1 cellular context compared by ENCODE assay signal in the genomic region with DNA sequence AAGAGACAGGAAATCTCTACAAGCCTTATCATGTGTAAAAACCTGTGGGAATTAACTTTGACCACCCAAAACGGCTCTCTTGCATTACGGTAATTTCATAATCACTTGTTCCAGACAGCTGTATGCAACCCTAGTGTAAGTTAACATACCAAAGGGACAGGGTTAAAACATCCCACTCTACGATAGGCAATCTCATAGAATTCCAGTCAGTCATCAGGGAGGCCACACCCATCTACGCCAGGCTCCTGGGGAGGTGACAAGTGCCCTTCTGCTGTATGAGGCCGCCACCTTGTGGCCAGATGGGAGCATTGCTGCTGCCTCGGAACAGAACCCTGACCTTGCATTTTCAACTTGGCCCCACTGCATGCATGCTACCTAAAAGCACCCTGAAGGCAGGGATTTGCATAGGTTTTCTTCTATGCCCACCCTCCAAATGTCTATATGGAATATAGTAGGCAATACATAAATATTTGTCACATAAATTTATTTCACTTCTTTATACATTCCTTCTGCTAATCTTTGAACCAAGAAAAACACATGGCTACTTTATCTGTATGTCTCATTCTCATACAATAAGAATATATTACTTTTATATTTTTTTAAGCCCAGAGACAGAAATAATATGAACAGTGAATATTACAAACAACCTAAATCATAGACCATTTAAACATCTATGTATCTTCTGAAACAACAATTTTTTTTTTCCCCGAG.
TF ChIP-seq lines count a peak whose summit lies in the region.

No MANE protein-coding gene starts in this region.

TF ChIP-seq in HepG2, 621 proteins besides CTCF, POLR2A, EP300 and RAD21 (continued from another document):
- peak; percentile 26; the same call in 1 of the 2 replicates for TF ChIP-seq NCOR1 (IDR thresholded peaks at IDR 0.05; ENCODE audit: borderline replicate concordance, low read length)
- no peak for TF ChIP-seq ATRX (CRISPR knock-in tag; IDR thresholded peaks at IDR 0.05; ENCODE audit: borderline replicate concordance)
- TF ChIP-seq, protein P1, sequence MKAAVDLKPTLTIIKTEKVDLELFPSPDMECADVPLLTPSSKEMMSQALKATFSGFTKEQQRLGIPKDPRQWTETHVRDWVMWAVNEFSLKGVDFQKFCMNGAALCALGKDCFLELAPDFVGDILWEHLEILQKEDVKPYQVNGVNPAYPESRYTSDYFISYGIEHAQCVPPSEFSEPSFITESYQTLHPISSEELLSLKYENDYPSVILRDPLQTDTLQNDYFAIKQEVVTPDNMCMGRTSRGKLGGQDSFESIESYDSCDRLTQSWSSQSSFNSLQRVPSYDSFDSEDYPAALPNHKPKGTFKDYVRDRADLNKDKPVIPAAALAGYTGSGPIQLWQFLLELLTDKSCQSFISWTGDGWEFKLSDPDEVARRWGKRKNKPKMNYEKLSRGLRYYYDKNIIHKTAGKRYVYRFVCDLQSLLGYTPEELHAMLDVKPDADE (CRISPR knock-in tag; IDR thresholded peaks at IDR 0.05): no peak
- TF ChIP-seq FIP1L1 (IDR thresholded peaks at IDR 0.05; ENCODE audit: borderline replicate concordance, insufficient read depth, low read depth, low read length): no peak
- TF ChIP-seq, protein P2, sequence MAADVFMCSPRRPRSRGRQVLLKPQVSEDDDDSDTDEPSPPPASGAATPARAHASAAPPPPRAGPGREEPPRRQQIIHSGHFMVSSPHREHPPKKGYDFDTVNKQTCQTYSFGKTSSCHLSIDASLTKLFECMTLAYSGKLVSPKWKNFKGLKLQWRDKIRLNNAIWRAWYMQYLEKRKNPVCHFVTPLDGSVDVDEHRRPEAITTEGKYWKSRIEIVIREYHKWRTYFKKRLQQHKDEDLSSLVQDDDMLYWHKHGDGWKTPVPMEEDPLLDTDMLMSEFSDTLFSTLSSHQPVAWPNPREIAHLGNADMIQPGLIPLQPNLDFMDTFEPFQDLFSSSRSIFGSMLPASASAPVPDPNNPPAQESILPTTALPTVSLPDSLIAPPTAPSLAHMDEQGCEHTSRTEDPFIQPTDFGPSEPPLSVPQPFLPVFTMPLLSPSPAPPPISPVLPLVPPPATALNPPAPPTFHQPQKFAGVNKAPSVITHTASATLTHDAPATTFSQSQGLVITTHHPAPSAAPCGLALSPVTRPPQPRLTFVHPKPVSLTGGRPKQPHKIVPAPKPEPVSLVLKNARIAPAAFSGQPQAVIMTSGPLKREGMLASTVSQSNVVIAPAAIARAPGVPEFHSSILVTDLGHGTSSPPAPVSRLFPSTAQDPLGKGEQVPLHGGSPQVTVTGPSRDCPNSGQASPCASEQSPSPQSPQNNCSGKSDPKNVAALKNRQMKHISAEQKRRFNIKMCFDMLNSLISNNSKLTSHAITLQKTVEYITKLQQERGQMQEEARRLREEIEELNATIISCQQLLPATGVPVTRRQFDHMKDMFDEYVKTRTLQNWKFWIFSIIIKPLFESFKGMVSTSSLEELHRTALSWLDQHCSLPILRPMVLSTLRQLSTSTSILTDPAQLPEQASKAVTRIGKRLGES (CRISPR knock-in tag; IDR thresholded peaks at IDR 0.05; ENCODE audit: borderline replicate concordance): no peak
- TF ChIP-seq SKI (IDR thresholded peaks at IDR 0.05; ENCODE audit: partially characterized antibody): peak; percentile 60
- TF ChIP-seq SPEN (CRISPR knock-in tag; IDR thresholded peaks at IDR 0.05; ENCODE audit: low read depth): peak; percentile 64; the same call in 1 of the 2 replicates
- TF ChIP-seq ZNF160 (CRISPR knock-in tag; IDR thresholded peaks at IDR 0.05): no peak
- TF ChIP-seq SETDB1 (CRISPR knock-in tag; IDR thresholded peaks at IDR 0.05; ENCODE audit: borderline replicate concordance): no peak
- TF ChIP-seq CEBPG (CRISPR knock-in tag; IDR thresholded peaks at IDR 0.05): peak; percentile 62
- no peak for TF ChIP-seq ZNF879 (CRISPR knock-in tag; IDR thresholded peaks at IDR 0.05)
- TF ChIP-seq GABPA (IDR thresholded peaks at IDR 0.05; ENCODE audit: low read depth, low read length): no peak
- no peak for TF ChIP-seq GABPA (CRISPR knock-in tag; IDR thresholded peaks at IDR 0.05; ENCODE audit: low read depth)
- TF ChIP-seq CEBPB (IDR thresholded peaks at IDR 0.05; ENCODE audit: borderline replicate concordance, low read depth, low read length): peak; percentile 29; the same call in 1 of the 2 replicates
- peak; percentile 81 for TF ChIP-seq GATAD2A (CRISPR knock-in tag; IDR thresholded peaks at IDR 0.05)
- no peak for TF ChIP-seq ZNF619 (CRISPR knock-in tag; IDR thresholded peaks at IDR 0.05)
- TF ChIP-seq, protein P3, sequence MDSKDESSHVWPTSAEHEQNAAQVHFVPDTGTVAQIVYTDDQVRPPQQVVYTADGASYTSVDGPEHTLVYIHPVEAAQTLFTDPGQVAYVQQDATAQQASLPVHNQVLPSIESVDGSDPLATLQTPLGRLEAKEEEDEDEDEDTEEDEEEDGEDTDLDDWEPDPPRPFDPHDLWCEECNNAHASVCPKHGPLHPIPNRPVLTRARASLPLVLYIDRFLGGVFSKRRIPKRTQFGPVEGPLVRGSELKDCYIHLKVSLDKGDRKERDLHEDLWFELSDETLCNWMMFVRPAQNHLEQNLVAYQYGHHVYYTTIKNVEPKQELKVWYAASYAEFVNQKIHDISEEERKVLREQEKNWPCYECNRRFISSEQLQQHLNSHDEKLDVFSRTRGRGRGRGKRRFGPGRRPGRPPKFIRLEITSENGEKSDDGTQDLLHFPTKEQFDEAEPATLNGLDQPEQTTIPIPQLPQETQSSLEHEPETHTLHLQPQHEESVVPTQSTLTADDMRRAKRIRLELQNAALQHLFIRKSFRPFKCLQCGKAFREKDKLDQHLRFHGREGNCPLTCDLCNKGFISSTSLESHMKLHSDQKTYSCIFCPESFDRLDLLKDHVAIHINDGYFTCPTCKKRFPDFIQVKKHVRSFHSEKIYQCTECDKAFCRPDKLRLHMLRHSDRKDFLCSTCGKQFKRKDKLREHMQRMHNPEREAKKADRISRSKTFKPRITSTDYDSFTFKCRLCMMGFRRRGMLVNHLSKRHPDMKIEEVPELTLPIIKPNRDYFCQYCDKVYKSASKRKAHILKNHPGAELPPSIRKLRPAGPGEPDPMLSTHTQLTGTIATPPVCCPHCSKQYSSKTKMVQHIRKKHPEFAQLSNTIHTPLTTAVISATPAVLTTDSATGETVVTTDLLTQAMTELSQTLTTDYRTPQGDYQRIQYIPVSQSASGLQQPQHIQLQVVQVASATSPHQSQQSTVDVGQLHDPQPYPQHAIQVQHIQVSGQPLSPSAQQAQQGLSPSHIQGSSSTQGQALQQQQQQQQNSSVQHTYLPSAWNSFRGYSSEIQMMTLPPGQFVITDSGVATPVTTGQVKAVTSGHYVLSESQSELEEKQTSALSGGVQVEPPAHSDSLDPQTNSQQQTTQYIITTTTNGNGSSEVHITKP (CRISPR knock-in tag; IDR thresholded peaks at IDR 0.05; ENCODE audit: low read depth): peak; percentile 32; the same call in 1 of the 2 replicates
- TF ChIP-seq ZFP62 (CRISPR knock-in tag; IDR thresholded peaks at IDR 0.05): no peak
- peak; percentile 94 for TF ChIP-seq KDM3A (CRISPR knock-in tag; IDR thresholded peaks at IDR 0.05; ENCODE audit: low read depth)
- peak; percentile 65; the same call in 1 of the 2 replicates for TF ChIP-seq SP4 (CRISPR knock-in tag; IDR thresholded peaks at IDR 0.05)
- TF ChIP-seq, protein P4, sequence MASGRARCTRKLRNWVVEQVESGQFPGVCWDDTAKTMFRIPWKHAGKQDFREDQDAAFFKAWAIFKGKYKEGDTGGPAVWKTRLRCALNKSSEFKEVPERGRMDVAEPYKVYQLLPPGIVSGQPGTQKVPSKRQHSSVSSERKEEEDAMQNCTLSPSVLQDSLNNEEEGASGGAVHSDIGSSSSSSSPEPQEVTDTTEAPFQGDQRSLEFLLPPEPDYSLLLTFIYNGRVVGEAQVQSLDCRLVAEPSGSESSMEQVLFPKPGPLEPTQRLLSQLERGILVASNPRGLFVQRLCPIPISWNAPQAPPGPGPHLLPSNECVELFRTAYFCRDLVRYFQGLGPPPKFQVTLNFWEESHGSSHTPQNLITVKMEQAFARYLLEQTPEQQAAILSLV (CRISPR knock-in tag; IDR thresholded peaks at IDR 0.05; ENCODE audit: borderline replicate concordance): no peak
- TF ChIP-seq ZNF724P (CRISPR knock-in tag; IDR thresholded peaks at IDR 0.05; ENCODE audit: borderline replicate concordance): no peak
- no peak for TF ChIP-seq BRD4 (CRISPR knock-in tag; IDR thresholded peaks at IDR 0.05)
- TF ChIP-seq, protein P5, sequence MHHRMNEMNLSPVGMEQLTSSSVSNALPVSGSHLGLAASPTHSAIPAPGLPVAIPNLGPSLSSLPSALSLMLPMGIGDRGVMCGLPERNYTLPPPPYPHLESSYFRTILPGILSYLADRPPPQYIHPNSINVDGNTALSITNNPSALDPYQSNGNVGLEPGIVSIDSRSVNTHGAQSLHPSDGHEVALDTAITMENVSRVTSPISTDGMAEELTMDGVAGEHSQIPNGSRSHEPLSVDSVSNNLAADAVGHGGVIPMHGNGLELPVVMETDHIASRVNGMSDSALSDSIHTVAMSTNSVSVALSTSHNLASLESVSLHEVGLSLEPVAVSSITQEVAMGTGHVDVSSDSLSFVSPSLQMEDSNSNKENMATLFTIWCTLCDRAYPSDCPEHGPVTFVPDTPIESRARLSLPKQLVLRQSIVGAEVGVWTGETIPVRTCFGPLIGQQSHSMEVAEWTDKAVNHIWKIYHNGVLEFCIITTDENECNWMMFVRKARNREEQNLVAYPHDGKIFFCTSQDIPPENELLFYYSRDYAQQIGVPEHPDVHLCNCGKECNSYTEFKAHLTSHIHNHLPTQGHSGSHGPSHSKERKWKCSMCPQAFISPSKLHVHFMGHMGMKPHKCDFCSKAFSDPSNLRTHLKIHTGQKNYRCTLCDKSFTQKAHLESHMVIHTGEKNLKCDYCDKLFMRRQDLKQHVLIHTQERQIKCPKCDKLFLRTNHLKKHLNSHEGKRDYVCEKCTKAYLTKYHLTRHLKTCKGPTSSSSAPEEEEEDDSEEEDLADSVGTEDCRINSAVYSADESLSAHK (CRISPR knock-in tag; IDR thresholded peaks at IDR 0.05; ENCODE audit: borderline replicate concordance): no peak
- TF ChIP-seq, protein P6, sequence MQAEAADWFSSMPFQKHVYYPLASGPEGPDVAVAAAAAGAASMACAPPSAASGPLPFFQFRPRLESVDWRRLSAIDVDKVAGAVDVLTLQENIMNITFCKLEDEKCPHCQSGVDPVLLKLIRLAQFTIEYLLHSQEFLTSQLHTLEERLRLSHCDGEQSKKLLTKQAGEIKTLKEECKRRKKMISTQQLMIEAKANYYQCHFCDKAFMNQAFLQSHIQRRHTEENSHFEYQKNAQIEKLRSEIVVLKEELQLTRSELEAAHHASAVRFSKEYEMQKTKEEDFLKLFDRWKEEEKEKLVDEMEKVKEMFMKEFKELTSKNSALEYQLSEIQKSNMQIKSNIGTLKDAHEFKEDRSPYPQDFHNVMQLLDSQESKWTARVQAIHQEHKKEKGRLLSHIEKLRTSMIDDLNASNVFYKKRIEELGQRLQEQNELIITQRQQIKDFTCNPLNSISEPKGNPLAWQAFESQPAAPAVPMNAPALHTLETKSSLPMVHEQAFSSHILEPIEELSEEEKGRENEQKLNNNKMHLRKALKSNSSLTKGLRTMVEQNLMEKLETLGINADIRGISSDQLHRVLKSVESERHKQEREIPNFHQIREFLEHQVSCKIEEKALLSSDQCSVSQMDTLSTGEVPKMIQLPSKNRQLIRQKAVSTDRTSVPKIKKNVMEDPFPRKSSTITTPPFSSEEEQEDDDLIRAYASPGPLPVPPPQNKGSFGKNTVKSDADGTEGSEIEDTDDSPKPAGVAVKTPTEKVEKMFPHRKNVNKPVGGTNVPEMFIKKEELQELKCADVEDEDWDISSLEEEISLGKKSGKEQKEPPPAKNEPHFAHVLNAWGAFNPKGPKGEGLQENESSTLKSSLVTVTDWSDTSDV (CRISPR knock-in tag; IDR thresholded peaks at IDR 0.05): no peak
- no peak for TF ChIP-seq ZNF430 (CRISPR knock-in tag; IDR thresholded peaks at IDR 0.05)
- no peak for TF ChIP-seq SRF (IDR thresholded peaks at IDR 0.05; ENCODE audit: low read depth, low read length)
- TF ChIP-seq RARA (CRISPR knock-in tag; IDR thresholded peaks at IDR 0.05): 0 out of 2 replicates have a peak, but pooled peaks have one; percentile 25
- TF ChIP-seq ZNF569 (CRISPR knock-in tag; IDR thresholded peaks at IDR 0.05; ENCODE audit: borderline replicate concordance): no peak
- no peak for TF ChIP-seq SIX1 (CRISPR knock-in tag; IDR thresholded peaks at IDR 0.05; ENCODE audit: borderline replicate concordance)
- TF ChIP-seq, protein P7, sequence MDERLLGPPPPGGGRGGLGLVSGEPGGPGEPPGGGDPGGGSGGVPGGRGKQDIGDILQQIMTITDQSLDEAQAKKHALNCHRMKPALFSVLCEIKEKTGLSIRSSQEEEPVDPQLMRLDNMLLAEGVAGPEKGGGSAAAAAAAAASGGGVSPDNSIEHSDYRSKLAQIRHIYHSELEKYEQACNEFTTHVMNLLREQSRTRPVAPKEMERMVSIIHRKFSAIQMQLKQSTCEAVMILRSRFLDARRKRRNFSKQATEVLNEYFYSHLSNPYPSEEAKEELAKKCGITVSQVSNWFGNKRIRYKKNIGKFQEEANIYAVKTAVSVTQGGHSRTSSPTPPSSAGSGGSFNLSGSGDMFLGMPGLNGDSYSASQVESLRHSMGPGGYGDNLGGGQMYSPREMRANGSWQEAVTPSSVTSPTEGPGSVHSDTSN (CRISPR knock-in tag; IDR thresholded peaks at IDR 0.05): peak; percentile 35; the same call in 1 of the 2 replicates
- TF ChIP-seq HDAC2 (CRISPR knock-in tag; IDR thresholded peaks at IDR 0.05): peak; percentile 59; the same call in 1 of the 2 replicates
- no peak for TF ChIP-seq MYNN (CRISPR knock-in tag; IDR thresholded peaks at IDR 0.05; ENCODE audit: low read depth)
- no peak for TF ChIP-seq ZNF441 (CRISPR knock-in tag; IDR thresholded peaks at IDR 0.05; ENCODE audit: borderline replicate concordance)
- no peak for TF ChIP-seq ZNF326 (CRISPR knock-in tag; IDR thresholded peaks at IDR 0.05; ENCODE audit: borderline replicate concordance)
- no peak for TF ChIP-seq TOE1 (CRISPR knock-in tag; IDR thresholded peaks at IDR 0.05)
- peak; percentile 89; the same call in 1 of the 2 replicates for TF ChIP-seq GZF1 (CRISPR knock-in tag; IDR thresholded peaks at IDR 0.05)
- peak; percentile 67; the same call in 1 of the 2 replicates for TF ChIP-seq REPIN1 (CRISPR knock-in tag; IDR thresholded peaks at IDR 0.05; ENCODE audit: borderline replicate concordance, low read depth)
